Comparison of ENCODE assay signal across 8 cellular contexts in the genomic region with DNA sequence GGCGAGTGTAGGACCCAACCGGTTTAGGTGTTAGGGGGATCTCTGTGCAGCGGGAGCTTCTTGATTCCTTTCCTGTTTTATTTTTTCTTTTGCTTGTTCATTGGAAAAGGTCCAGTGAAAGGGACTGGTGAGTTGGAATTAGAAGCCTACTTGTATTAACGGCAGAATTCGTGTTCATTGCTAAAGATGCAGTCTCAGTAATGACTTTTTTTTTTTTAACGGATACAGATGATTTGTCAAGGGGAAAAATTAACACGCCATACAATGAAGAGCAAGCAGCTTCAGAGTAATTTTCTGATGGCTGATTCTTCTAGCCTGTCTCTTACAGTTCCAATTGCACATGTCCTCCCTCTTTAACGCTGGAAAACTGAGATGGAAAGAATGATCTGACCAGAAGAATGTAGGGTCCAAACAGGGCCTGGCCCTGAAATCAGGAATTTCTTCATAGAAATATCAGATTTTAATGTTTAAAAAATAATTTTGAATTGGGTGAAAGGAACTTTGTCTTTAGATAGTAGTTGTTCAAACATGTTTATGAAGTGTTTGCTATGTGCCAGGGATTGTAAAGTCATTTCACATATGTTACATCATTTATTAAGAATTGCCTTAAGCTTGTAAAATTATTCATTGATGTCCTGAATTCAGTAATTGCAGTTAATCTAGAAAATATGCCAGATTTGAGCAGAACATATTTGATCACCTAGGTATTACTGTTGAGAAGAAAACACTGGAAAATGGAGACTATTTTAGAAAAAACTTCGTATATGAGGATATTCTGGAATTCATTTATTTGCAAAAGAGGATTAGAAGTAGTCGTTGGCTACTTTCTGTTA. TPM values are rescaled to one million over a fixed set of nuclear protein-coding genes. Genes with fewer than 3 reads are reported as not detected.
DNase-seq lines count a peak whose midpoint lies in the region; ATAC-seq, FAIRE-seq and TF ChIP-seq lines count a peak whose summit lies in the region.

No MANE protein-coding gene starts in this region.

- no peaks in the 10 kb centered on the region for H3K27me3 ChIP-seq in CD8-positive, alpha-beta T cell (ENCODE audit: insufficient read depth, low read length)
- H3K27me3 ChIP-seq in Karpas-422 (ENCODE audit: low read length) (no peaks in the 10 kb centered on the region), GM12878 (replicated peaks in 1 of 2; ENCODE audit: control insufficient read depth in 2 of 2, insufficient read depth in 2 of 2, low read length in 1 of 2) (no peaks in the 10 kb centered on the region), layer of hippocampus (ENCODE audit: control insufficient read depth, insufficient read depth, low read length) (no peaks in the 10 kb centered on the region), suprapubic skin (no peaks in the 10 kb centered on the region)

- TF ChIP-seq CTCF in CD8-positive, alpha-beta T cell (IDR thresholded peaks at IDR 0.05) = no peak
- TF ChIP-seq CTCF in GM12878 (IDR thresholded peaks at IDR 0.05 in 2 of 3, conservative IDR thresholded peaks at IDR 0.05 in 1 of 3; ENCODE audit: control insufficient read depth in 2 of 3, extremely low read depth in 1 of 3, insufficient read depth in 1 of 3, low read depth in 3 of 3, low read length in 3 of 3) = no peak
- TF ChIP-seq CTCF in suprapubic skin (IDR thresholded peaks at IDR 0.05) = no peak

- RAD21 ChIA-PET in GM12878 (lab: Charles Lee; ENCODE audit: unreplicated experiment) = interaction anchor here (0.8 to 6.7 kb wide), 16 partner anchors 8 to 208 kb away, joined by 3 to 54 read pairs (median 3); no protein-coding TSS in a partner anchor

- no peaks in the 10 kb centered on the region; the same call in 1 of the 2 replicates for H4K20me1 ChIP-seq in Karpas-422 (ENCODE audit: insufficient read depth, low read depth, low read length)
- H4K20me1 ChIP-seq in GM12878 (ENCODE audit: control insufficient read depth, insufficient read depth) = no peaks in the 10 kb centered on the region

- under 1% methylated on average over 10 of the region's 10 CpGs for WGBS in GM12878 (ENCODE audit: insufficient coverage, insufficient replicate concordance, low lambda C conversion rate, missing lambda C conversion rate)
- 2% methylated on average over 10 of the region's 10 CpGs for WGBS in suprapubic skin

- SMC1A ChIA-PET in GM12878 (lab: Charles Lee; ENCODE audit: uncharacterized antibody, unreplicated experiment) = interaction anchor here (0.6 to 3.9 kb wide), 21 partner anchors 9 to 363 kb away, joined by 3 to 52 read pairs (median 7); partner anchors contain the start of gene LEO1

- in situ Hi-C loops in GM12878 (cut with MboI) = no loop called here

- CTCF ChIA-PET in CD8-positive, alpha-beta T cell (lab: Charles Lee) = interaction anchor here (0.7 to 1.7 kb wide), 5 partner anchors 24 to 284 kb away, joined by 3 to 10 read pairs (median 3); no protein-coding TSS in a partner anchor
- CTCF ChIA-PET in GM12878 (lab: Yijun Ruan, JAX) = interaction anchor here (0.6 to 2.8 kb wide), 14 partner anchors 9 to 443 kb away, joined by 3 to 12 read pairs (median 3); partner anchors contain the start of gene LEO1

- no peaks in the 10 kb centered on the region for H3K27me3 Mint-ChIP-seq in CD8-positive, alpha-beta T cell (ENCODE audit: low read depth)

- no peaks in the 10 kb centered on the region for H3K9me2 ChIP-seq in Karpas-422 (replicated peaks; ENCODE audit: insufficient read depth, low read length)

- BruUV-seq in GM12878 (replicated peaks; lab: Mats Ljungman, UMichigan) = no TSS peak

- H3K79me2 ChIP-seq in Karpas-422 (ENCODE audit: low read length) (peaks cover 62% of the 10 kb centered on the region), GM12878 (ENCODE audit: control insufficient read depth, insufficient read depth, low read length) (peaks cover 64% of the 10 kb centered on the region)

- TF ChIP-seq EP300 in GM12878 (IDR thresholded peaks at IDR 0.05; ENCODE audit: borderline replicate concordance in 1 of 2, control insufficient read depth in 1 of 2, low read depth in 2 of 2, low read length in 2 of 2) (no peak; a peak in 1 of 4 replicates), suprapubic skin (IDR thresholded peaks at IDR 0.05) (no peak)

- H3K9me3 ChIP-seq in CD8-positive, alpha-beta T cell (ENCODE audit: low read length) = no peaks in the 10 kb centered on the region
- no peaks in the 10 kb centered on the region for H3K9me3 ChIP-seq in Karpas-422 (ENCODE audit: low read length)
- no peaks in the 10 kb centered on the region; the same call in 2 of the 3 replicates for H3K9me3 ChIP-seq in GM12878 (replicated peaks; ENCODE audit: control insufficient read depth, insufficient read depth, low read length)
- H3K9me3 ChIP-seq in suprapubic skin = no peaks in the 10 kb centered on the region

- no peak for TF ChIP-seq RAD21 in GM12878 (IDR thresholded peaks at IDR 0.05; ENCODE audit: insufficient read depth, low read depth, low read length)

- peak overlapping the region; percentile 66 for H3K27ac ChIP-seq in CD8-positive, alpha-beta T cell (ENCODE audit: low read depth, low read length)
- H3K27ac ChIP-seq in Karpas-422 (ENCODE audit: low read length) = peak overlapping the region; percentile 87
- peak overlapping the region; percentile 99 for H3K27ac ChIP-seq in GM12878 (ENCODE audit: control insufficient read depth, insufficient read depth)
- H3K27ac ChIP-seq in layer of hippocampus (ENCODE audit: low read depth, low read length) = peak overlapping the region; percentile 96
- peak overlapping the region; percentile 96 for H3K27ac ChIP-seq in suprapubic skin

- no peak for DNase-seq in CD8-positive, alpha-beta T cell
- DNase-seq in Karpas-422 = peak; percentile 75
- DNase-seq in GM12878 (ENCODE audit: low read depth, low spot score) = no peak
- no peak for DNase-seq in suprapubic skin (ENCODE audit: low spot score in 2 of 2)
- DNase-seq in MV-4-11 (lab: John Stamatoyannopoulos, UW) = no peak
- no peak for DNase-seq in nucleus accumbens (lab: John Stamatoyannopoulos, UW)
- DNase-seq in HuH-7.5 (ENCODE audit: low spot score) = no peak

- peaks cover 8% of the 10 kb centered on the region for H3K36me3 Mint-ChIP-seq in CD8-positive, alpha-beta T cell

- no peaks in the 10 kb centered on the region for H3K36me3 ChIP-seq in CD8-positive, alpha-beta T cell (ENCODE audit: insufficient read depth, low read length)
- H3K36me3 ChIP-seq in Karpas-422 (ENCODE audit: insufficient read depth, low read length) (no peaks in the 10 kb centered on the region), GM12878 (ENCODE audit: control insufficient read depth in 2 of 2, insufficient read depth in 2 of 2, low read length in 1 of 2) (no peaks in the 10 kb centered on the region), suprapubic skin (no peaks in the 10 kb centered on the region)

- H3K4me1 Mint-ChIP-seq in CD8-positive, alpha-beta T cell (ENCODE audit: low read depth) = peaks cover 37% of the 10 kb centered on the region

- peak overlapping the region; percentile 84 for H3K4me3 ChIP-seq in CD8-positive, alpha-beta T cell (ENCODE audit: low read depth, low read length)
- H3K4me3 ChIP-seq in Karpas-422 (ENCODE audit: low read length) (peak overlapping the region; percentile 88), GM12878 (peak overlapping the region; percentile 91), suprapubic skin (peak overlapping the region; percentile 62)

- ATAC-seq in CD8-positive, alpha-beta T cell = no peak
- ATAC-seq in GM12878 = peak; percentile 22

- peak overlapping the region; percentile 95 for H3K4me2 ChIP-seq in Karpas-422 (ENCODE audit: low read depth, low read length, poor library complexity, severe bottlenecking)
- H3K4me2 ChIP-seq in GM12878 (ENCODE audit: control insufficient read depth, insufficient read depth) = peak overlapping the region; percentile 19

- H3K27ac Mint-ChIP-seq in CD8-positive, alpha-beta T cell = peak overlapping the region; percentile 92

- no peak for FAIRE-seq in GM12878 (lab: Jason Lieb, UNC)

- TF ChIP-seq POLR2A in GM12878 (IDR thresholded peaks at IDR 0.05; ENCODE audit: low read depth, low read length) (no peak; the same call in 1 of the 2 replicates), suprapubic skin (IDR thresholded peaks at IDR 0.05) (no peak)

- H3K4me1 ChIP-seq in CD8-positive, alpha-beta T cell (ENCODE audit: insufficient read depth, low read length) = peaks cover 29% of the 10 kb centered on the region
- H3K4me1 ChIP-seq in Karpas-422 (ENCODE audit: low read length) (peaks cover 26% of the 10 kb centered on the region), GM12878 (ENCODE audit: control insufficient read depth, insufficient read depth, low read length) (peaks cover 5% of the 10 kb centered on the region), suprapubic skin (peaks cover 32% of the 10 kb centered on the region)

- intact Hi-C loops in CD8-positive, alpha-beta T cell (cut with DNase I, micrococcal nuclease) = loop anchor here in 1 of 2 experiments (1.0 to 5.0 kb wide), 3 partner anchors 25 to 58 kb away; no protein-coding TSS in a partner anchor
- intact Hi-C loops in GM12878 (cut with micrococcal nuclease; ENCODE audit: unreplicated experiment) = loop anchor here (1.0 to 2.0 kb wide), 2 partner anchors 12 to 38 kb away; no protein-coding TSS in a partner anchor

- H3K4me3 Mint-ChIP-seq in CD8-positive, alpha-beta T cell = peak overlapping the region; percentile 90

- H2AFZ ChIP-seq in Karpas-422 (ENCODE audit: low read length) = peak overlapping the region; percentile 25; the same call in 1 of the 2 replicates
- no peak overlapping the region; the same call in 1 of the 2 replicates for H2AFZ ChIP-seq in GM12878 (ENCODE audit: control insufficient read depth, low read depth, low read length)

- H3K9me3 Mint-ChIP-seq in CD8-positive, alpha-beta T cell = no peaks in the 10 kb centered on the region

- peak overlapping the region; percentile 80 for H3K9ac ChIP-seq in Karpas-422 (ENCODE audit: low read length)
- H3K9ac ChIP-seq in GM12878 (ENCODE audit: control insufficient read depth, insufficient read depth, low read length) = peak overlapping the region; percentile 98

- POLR2A ChIA-PET in CD8-positive, alpha-beta T cell (lab: Charles Lee) = interaction anchor here (0.6 to 5.5 kb wide), 11 partner anchors 9 to 159 kb away, joined by 3 to 20 read pairs (median 4); partner anchors contain the start of gene LEO1
- POLR2A ChIA-PET in GM12878 (lab: Charles Lee) = interaction anchor here (0.6 to 5.5 kb wide), 18 partner anchors 9 to 94 kb away, joined by 3 to 54 read pairs (median 4); partner anchors contain the start of gene LEO1

RNA-seq across cellular contexts. Expression of gene MAPK6, which starts 1.4 kb away (rescaled TPM):
- 10 to 100 TPM; 39.8 to 42.5 TPM for total RNA-seq in CD8-positive, alpha-beta T cell
- total RNA-seq in Karpas-422 (2014; rRNA removed; shearing (Covaris generic); ENCODE audit: low replicate concordance) = 12.8 and 24.7 TPM in 2 replicates
- total RNA-seq in GM12878 (2013; cell fraction: nucleolus; rRNA removed) = 80.8 and 88.1 TPM in 2 replicates
- total RNA-seq in GM12878 (2014; rRNA removed) (52.6 and 59.6 TPM in 2 replicates), GM12878 (2014; rRNA removed; fragmentation: Illumina TruSeq; extraction: Trizol) (69.8 and 71.0 TPM in 2 replicates), GM12878 (2021) (72.6 TPM in 2 replicates), suprapubic skin (10 to 100 TPM; 50.0 to 87.1 (median 69.2) TPM)
- 24.7 TPM for polyA plus RNA-seq in GM12878 (2011; ENCODE audit: low read depth)
- polyA plus RNA-seq in GM12878 (2011; rRNA removed) (100 and 162 TPM in 2 replicates), GM12878 (2014; fragmentation: Illumina TruSeq; extraction: Trizol) (62.6 and 76.2 TPM in 2 replicates), GM12878 (2014; fragmentation: Nextera tagmentation; extraction: Ambion mirVana) (10 to 100 TPM; 20.6 to 23.4 TPM), GM12878 (2014; rRNA removed) (28.0 and 35.6 TPM in 2 replicates), GM12878 (2016; fragmentation: Nextera tagmentation; extraction: Ambion mirVana) (10 to 100 TPM; 47.5 to 52.5 TPM)
- 32.0 and 38.4 TPM in 2 replicates for polyA plus RNA-seq in GM12878 (2011; cell fraction: cytosol; rRNA removed)
- 28.7 and 36.7 TPM in 2 replicates for polyA plus RNA-seq in GM12878 (2011; cell fraction: nucleus; rRNA removed)
- polyA plus RNA-seq in GM12878 (2012) = 24.5 and 34.8 TPM in 2 replicates
- 77.4 and 116 TPM in 2 replicates for polyA minus RNA-seq in GM12878 (2011; rRNA and poly(A)+ RNA removed)
- 37.0 and 41.8 TPM in 2 replicates for polyA minus RNA-seq in GM12878 (2011; cell fraction: cytosol; rRNA and poly(A)+ RNA removed)
- polyA minus RNA-seq in GM12878 (2011; cell fraction: nucleus; rRNA and poly(A)+ RNA removed) = 19.3 and 25.4 TPM in 2 replicates

RNA-seq across cellular contexts. Expression of gene LEO1, which starts 48.9 kb away (rescaled TPM):
- 1 to 10 TPM; 9.4 TPM for total RNA-seq in CD8-positive, alpha-beta T cell
- 16.9 and 32.3 TPM in 2 replicates for total RNA-seq in Karpas-422 (2014; rRNA removed; shearing (Covaris generic); ENCODE audit: low replicate concordance)
- total RNA-seq in GM12878 (2013; cell fraction: nucleolus; rRNA removed) = 71.0 and 71.5 TPM in 2 replicates
- total RNA-seq in GM12878 (2014; rRNA removed) (23.7 and 28.6 TPM in 2 replicates), GM12878 (2014; rRNA removed; fragmentation: Illumina TruSeq; extraction: Trizol) (45.1 and 46.1 TPM in 2 replicates), GM12878 (2021) (23.0 and 23.6 TPM in 2 replicates), suprapubic skin (10 to 100 TPM; 26.2 to 30.2 (median 28.4) TPM)
- 14.7 TPM for polyA plus RNA-seq in GM12878 (2011; ENCODE audit: low read depth)
- polyA plus RNA-seq in GM12878 (2011; rRNA removed) (13.6 and 15.8 TPM in 2 replicates), GM12878 (2014; fragmentation: Illumina TruSeq; extraction: Trizol) (50.6 and 62.8 TPM in 2 replicates), GM12878 (2014; fragmentation: Nextera tagmentation; extraction: Ambion mirVana) (10 to 100 TPM; 29.5 to 35.2 TPM), GM12878 (2014; rRNA removed) (23.8 and 25.8 TPM in 2 replicates), GM12878 (2016; fragmentation: Nextera tagmentation; extraction: Ambion mirVana) (10 to 100 TPM; 45.6 to 47.8 TPM)
- polyA plus RNA-seq in GM12878 (2011; cell fraction: cytosol; rRNA removed) = 3.6 and 4.8 TPM in 2 replicates
- 5.4 and 8.5 TPM in 2 replicates for polyA plus RNA-seq in GM12878 (2011; cell fraction: nucleus; rRNA removed)
- polyA plus RNA-seq in GM12878 (2012) = 18.5 and 23.9 TPM in 2 replicates
- polyA minus RNA-seq in GM12878 (2011; rRNA and poly(A)+ RNA removed) = 9.0 and 9.4 TPM in 2 replicates
- polyA minus RNA-seq in GM12878 (2011; cell fraction: cytosol; rRNA and poly(A)+ RNA removed) = 5.3 and 6.5 TPM in 2 replicates
- polyA minus RNA-seq in GM12878 (2011; cell fraction: nucleus; rRNA and poly(A)+ RNA removed) = 5.7 and 7.3 TPM in 2 replicates
